In the genomic region with DNA sequence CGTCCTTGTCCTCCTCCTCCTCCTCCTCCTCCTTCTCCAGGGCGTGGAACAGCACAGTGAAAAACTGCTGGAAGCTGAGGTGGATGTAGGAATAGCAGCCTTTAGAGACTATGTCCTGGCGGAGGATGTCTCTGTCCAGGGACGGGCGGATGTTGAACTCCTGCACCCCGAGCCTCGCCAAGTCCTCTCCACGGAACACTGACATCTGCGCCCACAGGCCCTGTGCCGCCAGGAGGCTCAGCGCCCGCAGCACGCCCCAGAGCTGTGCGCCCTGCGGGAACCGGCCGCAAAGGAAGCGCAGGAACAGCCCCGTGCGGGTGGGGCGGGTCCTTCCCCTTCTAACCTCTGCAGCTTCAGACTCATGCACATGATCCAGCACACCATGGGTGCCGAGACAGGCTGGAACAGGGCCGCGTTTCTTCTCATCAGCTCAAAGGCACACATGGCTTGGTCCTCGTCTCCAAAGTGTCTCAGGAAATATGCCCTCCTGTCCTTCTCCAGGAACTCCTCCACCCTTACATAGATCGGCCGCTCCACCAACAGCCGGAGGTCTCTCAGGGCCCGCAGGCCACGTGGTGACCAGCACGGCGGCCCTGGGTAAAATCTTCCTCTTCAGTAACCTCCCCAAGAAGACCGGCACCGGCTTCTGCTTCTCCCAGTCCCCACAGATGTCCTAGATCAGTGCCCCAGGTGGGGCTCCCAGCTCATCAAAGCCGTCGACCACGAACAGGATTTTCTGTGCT, we compare ENCODE assay signal across 31 cellular contexts. TPM values are rescaled to one million over a fixed set of nuclear protein-coding genes. Genes with fewer than 3 reads are reported as not detected.
"Had no signal": no experiment of that assay in that cellular context is flagged by ENCODE, and none has a peak within 500 bp of the region (broad histone marks: within the 10 kb centered on the region; RNA-seq: fewer than 3 reads in every experiment).

No MANE protein-coding gene starts in this region.

- H3K9ac ChIP-seq: parathyroid adenoma had no signal

- H3K36me3 Mint-ChIP-seq: stimulated activated effector memory CD8-positive, alpha-beta T cell treated with anti-CD3 and anti-CD28 coated beads, Interleukin-12 subunit alpha, Interleukin-12 subunit beta, amount 100 ng/mL, for 72 hours; type B pancreatic cell had no signal

- H3K27ac ChIP-seq: heart right ventricle, hepatocyte, lower lobe of right lung, parathyroid adenoma, psoas muscle, sigmoid colon, spleen, suprapubic skin, thoracic aorta, tibial nerve, uterus had no signal

- H3K27me3 ChIP-seq: hepatocyte, sigmoid colon, spleen, suprapubic skin, tibial nerve, uterus had no signal

- H3K4me2 ChIP-seq: hepatocyte had no signal

- H3K4me1 ChIP-seq: heart right ventricle, lower lobe of right lung, parathyroid adenoma, psoas muscle, sigmoid colon, spleen, suprapubic skin, tibial nerve, uterus had no signal

- DNase-seq: heart right ventricle; islet precursor cell; lower lobe of right lung; mammary epithelial cell; mesenchymal stem cell; naive thymus-derived CD8-positive, alpha-beta T cell; nucleus accumbens; psoas muscle; sigmoid colon; small intestine; spleen; stimulated activated CD4-positive, alpha-beta T cell treated with anti-CD3 and anti-CD28 coated beads, Interleukin-4, amount 100 ng/mL, for 24 hours; stimulated activated naive CD4-positive, alpha-beta T cell; uterus had no signal

- H3K27me3 Mint-ChIP-seq: naive thymus-derived CD8-positive, alpha-beta T cell; stimulated activated naive CD8-positive, alpha-beta T cell treated with anti-CD3 and anti-CD28 coated beads, Interleukin-15, Interleukin-2, amounts not matched to agents 100 ng/mL and 50 ng/mL, for 24 hours; type B pancreatic cell had no signal

- H3K9me3 ChIP-seq: lower lobe of right lung, psoas muscle, sigmoid colon, suprapubic skin, thoracic aorta, uterus had no signal

- H3K4me3 ChIP-seq: heart right ventricle, hepatocyte, lower lobe of right lung, psoas muscle, sigmoid colon, spleen, suprapubic skin, thoracic aorta, tibial nerve, uterus had no signal

- H3K79me2 ChIP-seq: hepatocyte, parathyroid adenoma had no signal

- H3K4me1 Mint-ChIP-seq: nephron; neural crest cell; stimulated activated effector memory CD8-positive, alpha-beta T cell treated with anti-CD3 and anti-CD28 coated beads, Interleukin-12 subunit alpha, Interleukin-12 subunit beta, amount 100 ng/mL, for 72 hours had no signal

- H2AFZ ChIP-seq: hepatocyte, parathyroid adenoma had no signal

- H3K36me3 ChIP-seq: heart right ventricle, lower lobe of right lung, sigmoid colon, spleen, suprapubic skin, thoracic aorta, tibial nerve, uterus had no signal

- H3K27ac Mint-ChIP-seq: naive thymus-derived CD8-positive, alpha-beta T cell; nephron; stimulated activated effector memory CD8-positive, alpha-beta T cell treated with anti-CD3 and anti-CD28 coated beads, Interleukin-12 subunit alpha, Interleukin-12 subunit beta, amount 100 ng/mL, for 72 hours; stimulated activated naive CD8-positive, alpha-beta T cell treated with anti-CD3 and anti-CD28 coated beads, Interleukin-15, Interleukin-2, amounts not matched to agents 100 ng/mL and 50 ng/mL, for 24 hours; type B pancreatic cell had no signal

- H3K4me3 Mint-ChIP-seq: nephron; neural crest cell; stimulated activated effector memory CD8-positive, alpha-beta T cell treated with anti-CD3 and anti-CD28 coated beads, Interleukin-12 subunit alpha, Interleukin-12 subunit beta, amount 100 ng/mL, for 72 hours; stimulated activated naive CD8-positive, alpha-beta T cell treated with anti-CD3 and anti-CD28 coated beads, Interleukin-15, Interleukin-2, amounts not matched to agents 100 ng/mL and 50 ng/mL, for 24 hours; type B pancreatic cell had no signal

- ATAC-seq: heart right ventricle; left lobe of liver; lower lobe of right lung; naive thymus-derived CD8-positive, alpha-beta T cell; psoas muscle; stimulated activated effector memory CD8-positive, alpha-beta T cell treated with anti-CD3 and anti-CD28 coated beads, Interleukin-12 subunit alpha, Interleukin-12 subunit beta, amount 100 ng/mL, for 72 hours had no signal

RNA-seq across cellular contexts. Expression of gene NLRP2B, which starts 1.2 kb away (rescaled TPM):
- total RNA-seq: heart right ventricle; hepatocyte; kidney epithelial cell; liver; lower lobe of right lung; mammary epithelial cell; mucosa of gallbladder; naive thymus-derived CD8-positive, alpha-beta T cell; neural crest cell; osteocyte; posterior vena cava; psoas muscle; subcutaneous adipose tissue; suprapubic skin had no signal
- polyA plus RNA-seq: heart right ventricle; hepatocyte; mammary epithelial cell; naive thymus-derived CD8-positive, alpha-beta T cell; sigmoid colon; small intestine had no signal
